In the genomic region with DNA sequence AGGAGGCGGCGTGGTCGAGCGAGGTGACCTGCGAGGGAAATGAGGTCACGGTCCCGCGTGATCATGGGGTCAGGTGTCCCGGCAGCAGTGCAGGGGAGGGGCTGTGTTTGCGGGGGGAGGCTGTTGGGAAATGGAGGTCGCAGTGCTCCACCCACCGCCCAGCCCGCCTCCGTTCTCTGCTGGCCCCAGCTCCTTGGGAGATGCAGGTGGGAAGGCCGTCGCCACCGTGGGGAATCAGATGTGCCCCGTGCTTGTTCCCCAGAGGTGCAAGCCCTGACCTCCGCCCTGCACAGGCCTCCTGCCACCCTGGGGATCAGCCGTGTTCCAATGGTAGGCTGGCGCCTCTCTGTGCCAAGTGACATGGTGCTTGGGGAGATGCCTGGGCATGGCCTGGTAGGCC, we compare ENCODE assay signal across 23 cellular contexts.
"Had no signal": no experiment of that assay in that cellular context is flagged by ENCODE, and none has a peak within 500 bp of the region (broad histone marks: within the 10 kb centered on the region; RNA-seq: fewer than 3 reads in every experiment).

No MANE protein-coding gene starts in this region.

- H3K9me3 ChIP-seq: adrenal gland had no signal

- DNase-seq: activated CD4-positive, alpha-beta T cell treated with anti-CD3 and anti-CD28 coated beads for 48 hours; activated CD4-positive, alpha-beta T cell treated with anti-CD3 and anti-CD28 coated beads, Interleukin-2, amount 50 U/mL, for 4 hours; activated CD4-positive, CD25-positive, alpha-beta regulatory T cell treated with anti-CD3 and anti-CD28 coated beads, Interleukin-2, amount 50 U/mL, for 72 hours; activated CD8-positive, alpha-beta memory T cell treated with anti-CD3 and anti-CD28 coated beads, Interleukin-2, amount 50 U/mL, for 48 hours; activated CD8-positive, alpha-beta T cell treated with anti-CD3 and anti-CD28 coated beads, Interleukin-2, amount 10 ng/mL, durations not matched to agents 7 days and 5 days; activated naive CD4-positive, alpha-beta T cell treated with anti-CD3 and anti-CD28 coated beads, Interleukin-2, amount 50 U/mL, for 16 hours; activated naive CD8-positive, alpha-beta T cell treated with anti-CD3 and anti-CD28 coated beads, Interleukin-2, amount 10 ng/mL, durations not matched to agents 7 days and 5 days; activated T-cell treated with anti-CD3 and anti-CD28 coated beads, Interleukin-2, amount 50 U/mL, for 1 hour; adrenal gland; anterior cingulate cortex; KG1; NCI-H1092; NCI-H1417; NCI-H1930; NCI-H2171; NCI-H2227 treated with DMSO at 0.1 percent for 48 hours; NCI-H446 treated with DMSO at 0.1 percent for 48 hours; NCI-H524 treated with DMSO at 0.1 percent for 48 hours; NCI-H774; SIG-M5; T-helper 17 cell; T-helper 9 cell had no signal

- ATAC-seq: activated CD8-positive, alpha-beta T cell treated with anti-CD3 and anti-CD28 coated beads, Interleukin-2, amount 10 ng/mL, durations not matched to agents 7 days and 5 days; T-helper 17 cell; WTC11 had no signal

- H3K27ac Mint-ChIP-seq: activated CD8-positive, alpha-beta T cell treated with anti-CD3 and anti-CD28 coated beads, Interleukin-2, amount 10 ng/mL, durations not matched to agents 7 days and 5 days; activated naive CD8-positive, alpha-beta T cell treated with anti-CD3 and anti-CD28 coated beads, Interleukin-2, amount 10 ng/mL, durations not matched to agents 7 days and 5 days; T-helper 17 cell; WTC11 had no signal

- H3K4me3 ChIP-seq: adrenal gland had no signal

- H3K4me1 Mint-ChIP-seq: activated naive CD8-positive, alpha-beta T cell treated with anti-CD3 and anti-CD28 coated beads, Interleukin-2, amount 10 ng/mL, durations not matched to agents 7 days and 5 days; WTC11 had no signal

- H3K9me3 Mint-ChIP-seq: activated naive CD8-positive, alpha-beta T cell treated with anti-CD3 and anti-CD28 coated beads, Interleukin-2, amount 10 ng/mL, durations not matched to agents 7 days and 5 days; WTC11 had no signal

- H3K36me3 ChIP-seq: adrenal gland had no signal

- H3K27ac ChIP-seq: adrenal gland had no signal

- H3K4me1 ChIP-seq: adrenal gland had no signal

- H3K36me3 Mint-ChIP-seq: activated naive CD8-positive, alpha-beta T cell treated with anti-CD3 and anti-CD28 coated beads, Interleukin-2, amount 10 ng/mL, durations not matched to agents 7 days and 5 days; WTC11 had no signal

- H3K4me3 Mint-ChIP-seq: activated CD8-positive, alpha-beta T cell treated with anti-CD3 and anti-CD28 coated beads, Interleukin-2, amount 10 ng/mL, durations not matched to agents 7 days and 5 days; activated naive CD8-positive, alpha-beta T cell treated with anti-CD3 and anti-CD28 coated beads, Interleukin-2, amount 10 ng/mL, durations not matched to agents 7 days and 5 days; T-helper 17 cell; WTC11 had no signal

- H3K27me3 ChIP-seq: adrenal gland had no signal
